2 cellular contexts compared by ENCODE assay signal in the genomic region with DNA sequence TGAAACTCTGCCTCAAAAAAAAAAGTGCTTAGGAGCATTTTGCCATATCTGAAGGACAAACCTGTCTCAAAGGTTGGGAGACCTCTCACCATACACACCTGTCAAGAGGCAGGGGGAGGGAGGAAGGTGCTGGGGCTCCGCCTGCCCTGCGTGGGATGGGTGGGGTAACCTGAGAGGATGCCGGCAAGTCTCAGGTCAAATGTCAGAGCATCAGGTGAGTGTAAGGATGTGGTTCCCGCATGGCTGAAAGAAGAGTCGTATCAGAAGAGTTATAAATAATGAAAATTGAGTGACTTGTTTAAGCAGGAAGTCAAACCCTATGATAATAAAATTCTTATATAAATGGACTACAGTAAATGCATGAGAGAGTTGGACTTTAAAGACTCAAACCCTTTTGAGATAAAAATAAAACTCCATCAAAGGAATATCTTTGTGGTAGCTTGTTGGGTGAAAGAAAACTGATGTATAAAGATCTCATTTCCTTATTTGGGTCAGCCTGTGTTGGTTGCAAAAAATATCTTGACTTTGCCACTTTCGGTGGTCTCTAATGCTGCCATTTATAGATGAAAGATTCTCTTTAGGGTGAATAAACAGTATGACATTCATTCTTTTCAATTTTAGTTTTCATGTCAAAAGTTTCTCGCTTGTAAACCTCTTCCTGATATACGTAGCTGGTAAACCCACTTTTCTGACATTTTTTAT.
TF ChIP-seq lines count a peak whose summit lies in the region.

No MANE protein-coding gene starts in this region.

TF ChIP-seq in GM23338, 12 proteins besides CTCF, POLR2A, EP300 and RAD21 (continued from another document):
- TF ChIP-seq, protein P1, sequence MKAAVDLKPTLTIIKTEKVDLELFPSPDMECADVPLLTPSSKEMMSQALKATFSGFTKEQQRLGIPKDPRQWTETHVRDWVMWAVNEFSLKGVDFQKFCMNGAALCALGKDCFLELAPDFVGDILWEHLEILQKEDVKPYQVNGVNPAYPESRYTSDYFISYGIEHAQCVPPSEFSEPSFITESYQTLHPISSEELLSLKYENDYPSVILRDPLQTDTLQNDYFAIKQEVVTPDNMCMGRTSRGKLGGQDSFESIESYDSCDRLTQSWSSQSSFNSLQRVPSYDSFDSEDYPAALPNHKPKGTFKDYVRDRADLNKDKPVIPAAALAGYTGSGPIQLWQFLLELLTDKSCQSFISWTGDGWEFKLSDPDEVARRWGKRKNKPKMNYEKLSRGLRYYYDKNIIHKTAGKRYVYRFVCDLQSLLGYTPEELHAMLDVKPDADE (IDR thresholded peaks at IDR 0.05) = no peak
- TF ChIP-seq NANOG (IDR thresholded peaks at IDR 0.05; ENCODE audit: borderline replicate concordance) = no peak

TF ChIP-seq in WTC11, 78 proteins besides CTCF, POLR2A, EP300 and RAD21 (continued from another document):
- TF ChIP-seq, protein P2, sequence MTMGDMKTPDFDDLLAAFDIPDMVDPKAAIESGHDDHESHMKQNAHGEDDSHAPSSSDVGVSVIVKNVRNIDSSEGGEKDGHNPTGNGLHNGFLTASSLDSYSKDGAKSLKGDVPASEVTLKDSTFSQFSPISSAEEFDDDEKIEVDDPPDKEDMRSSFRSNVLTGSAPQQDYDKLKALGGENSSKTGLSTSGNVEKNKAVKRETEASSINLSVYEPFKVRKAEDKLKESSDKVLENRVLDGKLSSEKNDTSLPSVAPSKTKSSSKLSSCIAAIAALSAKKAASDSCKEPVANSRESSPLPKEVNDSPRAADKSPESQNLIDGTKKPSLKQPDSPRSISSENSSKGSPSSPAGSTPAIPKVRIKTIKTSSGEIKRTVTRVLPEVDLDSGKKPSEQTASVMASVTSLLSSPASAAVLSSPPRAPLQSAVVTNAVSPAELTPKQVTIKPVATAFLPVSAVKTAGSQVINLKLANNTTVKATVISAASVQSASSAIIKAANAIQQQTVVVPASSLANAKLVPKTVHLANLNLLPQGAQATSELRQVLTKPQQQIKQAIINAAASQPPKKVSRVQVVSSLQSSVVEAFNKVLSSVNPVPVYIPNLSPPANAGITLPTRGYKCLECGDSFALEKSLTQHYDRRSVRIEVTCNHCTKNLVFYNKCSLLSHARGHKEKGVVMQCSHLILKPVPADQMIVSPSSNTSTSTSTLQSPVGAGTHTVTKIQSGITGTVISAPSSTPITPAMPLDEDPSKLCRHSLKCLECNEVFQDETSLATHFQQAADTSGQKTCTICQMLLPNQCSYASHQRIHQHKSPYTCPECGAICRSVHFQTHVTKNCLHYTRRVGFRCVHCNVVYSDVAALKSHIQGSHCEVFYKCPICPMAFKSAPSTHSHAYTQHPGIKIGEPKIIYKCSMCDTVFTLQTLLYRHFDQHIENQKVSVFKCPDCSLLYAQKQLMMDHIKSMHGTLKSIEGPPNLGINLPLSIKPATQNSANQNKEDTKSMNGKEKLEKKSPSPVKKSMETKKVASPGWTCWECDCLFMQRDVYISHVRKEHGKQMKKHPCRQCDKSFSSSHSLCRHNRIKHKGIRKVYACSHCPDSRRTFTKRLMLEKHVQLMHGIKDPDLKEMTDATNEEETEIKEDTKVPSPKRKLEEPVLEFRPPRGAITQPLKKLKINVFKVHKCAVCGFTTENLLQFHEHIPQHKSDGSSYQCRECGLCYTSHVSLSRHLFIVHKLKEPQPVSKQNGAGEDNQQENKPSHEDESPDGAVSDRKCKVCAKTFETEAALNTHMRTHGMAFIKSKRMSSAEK (CRISPR knock-in tag; IDR thresholded peaks at IDR 0.05; ENCODE audit: borderline replicate concordance) = no peak
- TF ChIP-seq ZNF423 (CRISPR knock-in tag; IDR thresholded peaks at IDR 0.05) (no peak), ZNF263 (CRISPR knock-in tag; IDR thresholded peaks at IDR 0.05; ENCODE audit: low read depth) (no peak)
